24 cellular contexts compared by ENCODE assay signal in the genomic region with DNA sequence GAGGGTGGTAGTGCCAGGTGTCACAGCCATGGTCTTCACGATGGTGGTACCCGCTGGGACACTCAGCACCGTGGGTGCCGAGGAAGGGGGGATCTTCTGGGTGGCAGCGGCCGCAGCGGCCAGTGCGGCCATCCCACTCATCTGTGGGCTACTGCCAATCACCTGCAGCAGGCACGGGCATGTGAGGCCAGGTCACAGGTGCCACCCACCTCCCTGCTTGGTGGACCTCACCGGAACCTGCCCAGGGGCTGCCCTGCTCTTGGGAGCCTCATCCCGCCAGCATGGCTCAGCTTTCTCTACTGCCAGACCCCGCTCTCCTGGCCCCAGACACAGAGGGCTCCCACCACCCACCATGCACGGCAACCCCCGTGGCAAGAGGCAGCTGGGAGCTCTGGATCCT. TPM values are rescaled to one million over a fixed set of nuclear protein-coding genes. Genes with fewer than 3 reads are reported as not detected.
DNase-seq lines count a peak whose midpoint lies in the region; ATAC-seq, FAIRE-seq and TF ChIP-seq lines count a peak whose summit lies in the region.
"Had no signal": no experiment of that assay in that cellular context is flagged by ENCODE, and none has a peak within 500 bp of the region (broad histone marks: within the 10 kb centered on the region; RNA-seq: fewer than 3 reads in every experiment).

No MANE protein-coding gene starts in this region.

- no peak overlapping the region for H3K27ac ChIP-seq in HEK293 (ENCODE audit: extremely low read depth, low read depth, low read length)
- H3K27ac ChIP-seq in K562 (ENCODE audit: extremely low read depth, low read depth, low read length), result no peak overlapping the region
- H3K27ac ChIP-seq: HL-60 had no signal

- peaks cover 14% of the 10 kb centered on the region for H3K79me2 ChIP-seq in K562 (ENCODE audit: control insufficient read depth, insufficient read depth, low read length)

- no peak overlapping the region for H3K4me2 ChIP-seq in K562 (ENCODE audit: insufficient read depth, low read length)
- H3K4me2 ChIP-seq: GM23338 had no signal

- TF ChIP-seq POLR2A in K562 (conservative IDR thresholded peaks at IDR 0.05), result no peak

- CTCF ChIA-PET in HEK293 (lab: Yijun Ruan, JAX), result interaction anchor here (0.9 to 2.9 kb wide), 3 partner anchors 9 to 12 kb away, joined by 3 to 10 read pairs (median 4); no protein-coding TSS in a partner anchor
- CTCF ChIA-PET in K562 (lab: Yijun Ruan, JAX; ENCODE audit: low intra/inter-chr PET ratio), result interaction anchor here (1.2 kb wide), 1 partner anchor 11 kb away, joined by 3 read pairs; no protein-coding TSS in a partner anchor

- peaks cover 38 to 100% of the 10 kb centered on the region in 2 experiments for H3K36me3 ChIP-seq in HEK293 (ENCODE audit: control insufficient read depth in 2 of 2, insufficient read depth in 1 of 2, low read length in 2 of 2)
- H3K36me3 ChIP-seq in K562 (ENCODE audit: control insufficient read depth, insufficient read depth, low read length), result peaks cover 100% of the 10 kb centered on the region; the same call in 2 of the 3 replicates

- H4K20me1 ChIP-seq in K562 (replicated peaks; ENCODE audit: control insufficient read depth, insufficient read depth, low read length), result no peaks in the 10 kb centered on the region

- H3K4me1 ChIP-seq in HEK293 (ENCODE audit: control insufficient read depth, insufficient read depth, low read length) (no peaks in the 10 kb centered on the region), K562 (replicated peaks in 1 of 2; ENCODE audit: control insufficient read depth in 2 of 2, insufficient read depth in 2 of 2, low read length in 2 of 2) (peaks cover 0 to 8% of the 10 kb centered on the region in 2 experiments; a peak in 2 of 5 replicates)
- H3K4me1 ChIP-seq: BE2C had no signal

- ATAC-seq in K562 (no peak), sciatic nerve (no peak)
- ATAC-seq: GM23338 had no signal

- POLR2A ChIA-PET in HEK293 (lab: Yijun Ruan, JAX), result interaction anchor here (0.8 to 1.1 kb wide), 3 partner anchors 12 to 30 kb away, joined by 3 to 5 read pairs (median 4); a partner anchor contains a TSS
- POLR2A ChIA-PET in K562 (lab: Yijun Ruan, JAX), result interaction anchor here (1.2 to 4.2 kb wide), 4 partner anchors 8 to 13 kb away, joined by 3 to 24 read pairs (median 4); a partner anchor contains a TSS

- no peak for TF ChIP-seq EP300 in K562 (IDR thresholded peaks at IDR 0.05; ENCODE audit: low read length)

- no peaks in the 10 kb centered on the region for H3K27me3 ChIP-seq in K562 (ENCODE audit: control insufficient read depth in 2 of 2, insufficient read depth in 2 of 2, low read length in 2 of 2)
- H3K27me3 ChIP-seq: BE2C had no signal

- no peak for TF ChIP-seq RAD21 in K562 (CRISPR knock-in tag; conservative IDR thresholded peaks at IDR 0.05 in 1 of 2, IDR thresholded peaks at IDR 0.05 in 1 of 2)

- 97% methylated on average over 5 of the region's 14 CpGs for WGBS in K562 (ENCODE audit: insufficient coverage, low coverage, missing lambda C conversion rate)

- no peak overlapping the region for H2AFZ ChIP-seq in K562 (ENCODE audit: low read depth, low read length)
- H2AFZ ChIP-seq: GM23338 had no signal

- BruUV-seq in K562 (replicated peaks; lab: Mats Ljungman, UMichigan), result no TSS peak

- no peaks in the 10 kb centered on the region for H3K9me3 ChIP-seq in HEK293 (ENCODE audit: control insufficient read depth, insufficient read depth, low read depth, low read length)
- H3K9me3 ChIP-seq in K562 (replicated peaks; ENCODE audit: control insufficient read depth, insufficient read depth, low read depth, low read length), result no peaks in the 10 kb centered on the region
- H3K9me3 ChIP-seq: BE2C had no signal

- H3K9ac ChIP-seq in K562 (ENCODE audit: insufficient read depth in 1 of 2, low read depth in 2 of 2, low read length in 2 of 2), result no peak overlapping the region

- intact Hi-C loops in K562 (cut with micrococcal nuclease) (no loop called here), sciatic nerve (cut with DNase I) (loop anchor here (10.0 kb wide), 1 partner anchor 404 kb away; no protein-coding TSS in a partner anchor)

- H3K9me1 ChIP-seq in K562 (ENCODE audit: control insufficient read depth, insufficient read depth, low read length), result no peaks in the 10 kb centered on the region

- DNase-seq in K562 (ENCODE audit: extremely low read depth in 1 of 4, low spot score in 3 of 4) (no peak), activated gamma-delta T cell (lab: John Stamatoyannopoulos, UW) (no peak), sciatic nerve (ENCODE audit: low spot score) (no peak)
- DNase-seq: ACHN; BE2C; C1 segment of cervical spinal cord; CD4-positive, CD25-positive, alpha-beta regulatory T cell; CD8-positive, alpha-beta memory T cell; COR-L47; DMS 273 treated with DMSO at 0.1 percent for 48 hours; DMS53; DND-41; EL; HCEC 1CT; HFFc6; IMR-90; KBM-7 had no signal

- in situ Hi-C loops in K562 (cut with MboI), result no loop called here

- H3K4me3 ChIP-seq in HEK293 (ENCODE audit: low read depth, low read length) (no peak overlapping the region), K562 (no peak overlapping the region)
- H3K4me3 ChIP-seq: GM23338 had no signal

- no peak for FAIRE-seq in K562 (lab: Jason Lieb, UNC)
- FAIRE-seq: A204.1, GM12892, GM18507, H54 had no signal

- TF ChIP-seq CTCF in HEK293 (tag by site-specific recombination; IDR thresholded peaks at IDR 0.05), result no peak
- TF ChIP-seq CTCF in K562 (IDR thresholded peaks at IDR 0.05 in 2 of 3, conservative IDR thresholded peaks at IDR 0.05 in 1 of 3; ENCODE audit: insufficient read depth in 2 of 3, low read depth in 1 of 3, low read length in 3 of 3), result no peak

RNA-seq across cellular contexts. Expression of a gene that starts 13.0 kb away (rescaled TPM):
- total RNA-seq in K562 (2011; cell fraction: chromatin; rRNA removed; ENCODE audit: low replicate concordance), result 39.3 and 72.5 TPM in 2 replicates
- 41.0 and 46.2 TPM in 2 replicates for total RNA-seq in K562 (2011; cell fraction: nucleolus; rRNA removed)
- total RNA-seq in K562 (2011; cell fraction: nucleoplasm; rRNA removed), result 38.1 and 43.2 TPM in 2 replicates
- total RNA-seq in K562 (2014; rRNA removed), result 39.2 and 59.3 TPM in 2 replicates
- total RNA-seq in K562 (2014; rRNA removed; fragmentation: Illumina TruSeq; extraction: Trizol), result 9.1 and 10.3 TPM in 2 replicates
- total RNA-seq in K562 (2015; rRNA removed; fragmentation: Illumina TruSeq; extraction: Trizol), result 17.1 and 23.4 TPM in 2 replicates
- 121 and 133 TPM in 2 replicates for total RNA-seq in K562 (2021)
- 5.9 and 8.7 TPM in 2 replicates for polyA plus RNA-seq in K562 (2011; rRNA removed)
- 11.3 and 17.7 TPM in 2 replicates for polyA plus RNA-seq in K562 (2011; cell fraction: cytosol; rRNA removed)
- 39.1 and 51.6 TPM in 2 replicates for polyA plus RNA-seq in K562 (2011; cell fraction: nucleus; rRNA removed)
- polyA plus RNA-seq in K562 (2012), result 37.4 and 57.1 TPM in 2 replicates
- 45.3 and 68.0 TPM in 2 replicates for polyA plus RNA-seq in K562 (2014; fragmentation: Illumina TruSeq; extraction: Trizol)
- 10 to 100 TPM in 1 of 2 experiments, 1 to 10 TPM in 1; 2.8 to 10.5 TPM for polyA plus RNA-seq in K562 (2014; fragmentation: Nextera tagmentation; extraction: Ambion mirVana)
- polyA plus RNA-seq in K562 (2014; rRNA removed), result 44.8 and 45.2 TPM in 2 replicates
- polyA minus RNA-seq in K562 (2011; rRNA and poly(A)+ RNA removed), result 4.5 and 6.6 TPM in 2 replicates
- polyA minus RNA-seq in K562 (2011; cell fraction: cytosol; rRNA and poly(A)+ RNA removed), result 55.8 and 74.4 TPM in 2 replicates
- 14.8 and 15.6 TPM in 2 replicates for polyA minus RNA-seq in K562 (2011; cell fraction: nucleus; rRNA and poly(A)+ RNA removed)
- total RNA-seq in sciatic nerve, result 42.2 TPM

RNA-seq across cellular contexts. Expression of a gene that starts 13.9 kb away (rescaled TPM):
- 4.7 and 15.6 TPM in 2 replicates for total RNA-seq in K562 (2011; cell fraction: chromatin; rRNA removed; ENCODE audit: low replicate concordance)
- 17.4 and 21.8 TPM in 2 replicates for total RNA-seq in K562 (2011; cell fraction: nucleolus; rRNA removed)
- total RNA-seq in K562 (2011; cell fraction: nucleoplasm; rRNA removed), result 9.3 and 9.5 TPM in 2 replicates
- total RNA-seq in K562 (2014; rRNA removed) (3.3 and 5.1 TPM in 2 replicates), K562 (2014; rRNA removed; fragmentation: Illumina TruSeq; extraction: Trizol) (0.93 and 1.2 TPM in 2 replicates), K562 (2015; rRNA removed; fragmentation: Illumina TruSeq; extraction: Trizol) (1.1 and 1.6 TPM in 2 replicates), K562 (2021) (6.4 and 8.5 TPM in 2 replicates), sciatic nerve (10.3 TPM)
- polyA plus RNA-seq in K562 (2011; rRNA removed) (5.6 and 8.1 TPM in 2 replicates), K562 (2014; fragmentation: Illumina TruSeq; extraction: Trizol) (1.2 and 2.0 TPM in 2 replicates), K562 (2014; fragmentation: Nextera tagmentation; extraction: Ambion mirVana) (1 to 10 TPM in 1 of 2 experiments, under 1 TPM in 1; 0.13 to 1.1 TPM), K562 (2014; rRNA removed) (4.0 TPM in 2 replicates)
- polyA plus RNA-seq in K562 (2011; cell fraction: cytosol; rRNA removed), result 12.5 and 24.6 TPM in 2 replicates
- 6.3 and 6.4 TPM in 2 replicates for polyA plus RNA-seq in K562 (2011; cell fraction: nucleus; rRNA removed)
- 3.9 and 12.2 TPM in 2 replicates for polyA plus RNA-seq in K562 (2012)
- 3.7 and 4.9 TPM in 2 replicates for polyA minus RNA-seq in K562 (2011; rRNA and poly(A)+ RNA removed)
- polyA minus RNA-seq in K562 (2011; cell fraction: cytosol; rRNA and poly(A)+ RNA removed), result 5.6 and 6.4 TPM in 2 replicates
- polyA minus RNA-seq in K562 (2011; cell fraction: nucleus; rRNA and poly(A)+ RNA removed), result 1.3 and 1.8 TPM in 2 replicates

RNA-seq across cellular contexts. Expression of a gene that starts 14.2 kb away (rescaled TPM):
- 14.9 and 45.4 TPM in 2 replicates for total RNA-seq in K562 (2011; cell fraction: chromatin; rRNA removed; ENCODE audit: low replicate concordance)
- 31.0 and 32.8 TPM in 2 replicates for total RNA-seq in K562 (2011; cell fraction: nucleolus; rRNA removed)
- total RNA-seq in K562 (2011; cell fraction: nucleoplasm; rRNA removed), result 15.7 and 24.1 TPM in 2 replicates
- total RNA-seq in K562 (2014; rRNA removed) (8.4 and 9.5 TPM in 2 replicates), K562 (2014; rRNA removed; fragmentation: Illumina TruSeq; extraction: Trizol) (2.7 and 4.0 TPM in 2 replicates), K562 (2015; rRNA removed; fragmentation: Illumina TruSeq; extraction: Trizol) (12.3 and 13.4 TPM in 2 replicates), K562 (2021) (9.6 and 14.8 TPM in 2 replicates), sciatic nerve (23.0 TPM)
- polyA plus RNA-seq in K562 (2011; rRNA removed) (12.7 and 16.4 TPM in 2 replicates), K562 (2014; fragmentation: Illumina TruSeq; extraction: Trizol) (5.6 and 7.3 TPM in 2 replicates), K562 (2014; fragmentation: Nextera tagmentation; extraction: Ambion mirVana) (under 1 TPM in 1 of 2 experiments, not detected in 1; 0.07 TPM), K562 (2014; rRNA removed) (11.1 and 11.6 TPM in 2 replicates)
- polyA plus RNA-seq in K562 (2011; cell fraction: cytosol; rRNA removed), result 21.2 and 25.6 TPM in 2 replicates
- polyA plus RNA-seq in K562 (2011; cell fraction: nucleus; rRNA removed), result 48.7 and 48.8 TPM in 2 replicates
- 24.3 and 60.0 TPM in 2 replicates for polyA plus RNA-seq in K562 (2012)
- polyA minus RNA-seq in K562 (2011; rRNA and poly(A)+ RNA removed), result 5.5 and 12.0 TPM in 2 replicates
- polyA minus RNA-seq in K562 (2011; cell fraction: cytosol; rRNA and poly(A)+ RNA removed), result 7.0 and 13.6 TPM in 2 replicates
- polyA minus RNA-seq in K562 (2011; cell fraction: nucleus; rRNA and poly(A)+ RNA removed), result 9.8 and 16.1 TPM in 2 replicates
- polyA plus RNA-seq: CD8-positive, alpha-beta memory T cell had no signal

RNA-seq across cellular contexts. Expression of a gene that starts 23.8 kb away (rescaled TPM):
- total RNA-seq in K562 (2011; cell fraction: chromatin; rRNA removed; ENCODE audit: low replicate concordance), result 126 and 302 TPM in 2 replicates
- 207 and 213 TPM in 2 replicates for total RNA-seq in K562 (2011; cell fraction: nucleolus; rRNA removed)
- 179 and 187 TPM in 2 replicates for total RNA-seq in K562 (2011; cell fraction: nucleoplasm; rRNA removed)
- total RNA-seq in K562 (2014; rRNA removed), result 152 and 196 TPM in 2 replicates
- 101 and 103 TPM in 2 replicates for total RNA-seq in K562 (2014; rRNA removed; fragmentation: Illumina TruSeq; extraction: Trizol)
- total RNA-seq in K562 (2015; rRNA removed; fragmentation: Illumina TruSeq; extraction: Trizol), result 134 and 146 TPM in 2 replicates
- total RNA-seq in K562 (2021), result 226 and 231 TPM in 2 replicates
- polyA plus RNA-seq in K562 (2011; rRNA removed), result 105 and 117 TPM in 2 replicates
- polyA plus RNA-seq in K562 (2011; cell fraction: cytosol; rRNA removed), result 174 and 276 TPM in 2 replicates
- 211 and 324 TPM in 2 replicates for polyA plus RNA-seq in K562 (2011; cell fraction: nucleus; rRNA removed)
- 177 and 213 TPM in 2 replicates for polyA plus RNA-seq in K562 (2012)
- polyA plus RNA-seq in K562 (2014; fragmentation: Illumina TruSeq; extraction: Trizol), result 192 and 229 TPM in 2 replicates
- 10 to 100 TPM; 11.1 to 26.5 TPM for polyA plus RNA-seq in K562 (2014; fragmentation: Nextera tagmentation; extraction: Ambion mirVana)
- polyA plus RNA-seq in K562 (2014; rRNA removed), result 250 and 277 TPM in 2 replicates
- polyA minus RNA-seq in K562 (2011; rRNA and poly(A)+ RNA removed), result 45.9 and 88.5 TPM in 2 replicates
- 72.1 and 79.8 TPM in 2 replicates for polyA minus RNA-seq in K562 (2011; cell fraction: cytosol; rRNA and poly(A)+ RNA removed)
- polyA minus RNA-seq in K562 (2011; cell fraction: nucleus; rRNA and poly(A)+ RNA removed), result 70.5 and 80.1 TPM in 2 replicates
- 73.6 TPM for total RNA-seq in sciatic nerve

RNA-seq across cellular contexts. Expression of a gene that starts 32.5 kb away (rescaled TPM):
- total RNA-seq in K562 (2011; cell fraction: chromatin; rRNA removed; ENCODE audit: low replicate concordance), result 54.8 and 157 TPM in 2 replicates
- 105 and 155 TPM in 2 replicates for total RNA-seq in K562 (2011; cell fraction: nucleolus; rRNA removed)
- 55.0 and 81.2 TPM in 2 replicates for total RNA-seq in K562 (2011; cell fraction: nucleoplasm; rRNA removed)
- total RNA-seq in K562 (2014; rRNA removed) (52.7 and 81.2 TPM in 2 replicates), K562 (2014; rRNA removed; fragmentation: Illumina TruSeq; extraction: Trizol) (3.1 and 5.5 TPM in 2 replicates), K562 (2015; rRNA removed; fragmentation: Illumina TruSeq; extraction: Trizol) (32.7 and 36.8 TPM in 2 replicates), K562 (2021) (70.5 and 81.8 TPM in 2 replicates), sciatic nerve (50.7 TPM)
- polyA plus RNA-seq in K562 (2011; rRNA removed) (9.6 and 29.7 TPM in 2 replicates), K562 (2014; fragmentation: Illumina TruSeq; extraction: Trizol) (13.5 and 40.2 TPM in 2 replicates), K562 (2014; fragmentation: Nextera tagmentation; extraction: Ambion mirVana) (1 to 10 TPM in 1 of 2 experiments, under 1 TPM in 1; 0.30 to 1.7 TPM), K562 (2014; rRNA removed) (63.7 and 77.8 TPM in 2 replicates)
- 21.0 and 26.6 TPM in 2 replicates for polyA plus RNA-seq in K562 (2011; cell fraction: cytosol; rRNA removed)
- polyA plus RNA-seq in K562 (2011; cell fraction: nucleus; rRNA removed), result 174 and 259 TPM in 2 replicates
- polyA plus RNA-seq in K562 (2012), result 59.1 and 135 TPM in 2 replicates
- 3.6 and 6.7 TPM in 2 replicates for polyA minus RNA-seq in K562 (2011; rRNA and poly(A)+ RNA removed)
- polyA minus RNA-seq in K562 (2011; cell fraction: cytosol; rRNA and poly(A)+ RNA removed), result 13.5 and 33.9 TPM in 2 replicates
- polyA minus RNA-seq in K562 (2011; cell fraction: nucleus; rRNA and poly(A)+ RNA removed), result 26.9 and 53.0 TPM in 2 replicates
